ENCODE assay signal across 10 cellular contexts in genomic region chr7:138081868-138082267, GRCh38. TPM values are rescaled to one million over a fixed set of nuclear protein-coding genes. Genes with fewer than 3 reads are reported as not detected.
"Had no signal": no experiment of that assay in that cellular context is flagged by ENCODE, and none has a peak within 500 bp of the region (broad histone marks: within the 10 kb centered on the region; RNA-seq: fewer than 3 reads in every experiment).

No MANE protein-coding gene starts in this region.

- H2AFZ ChIP-seq: GM23248 had no signal

- H3K36me3 ChIP-seq: HAP-1 had no signal

- H3K9ac ChIP-seq: GM23248 had no signal

- H3K27ac Mint-ChIP-seq: HFFc6 had no signal

- FAIRE-seq: K562 had no signal

- H3K4me3 ChIP-seq: GM23248, HAP-1, K562 had no signal

- ATAC-seq: HCT116 had no signal

- H3K9me3 Mint-ChIP-seq: HFFc6 had no signal

- H3K4me1 ChIP-seq: HAP-1 had no signal

- H3K27ac ChIP-seq: GM23248, HL-60 had no signal

- H3K4me3 Mint-ChIP-seq: HFFc6 had no signal

- DNase-seq: GM23248, H7, HFFc6, IMR-90 had no signal

RNA-seq across cellular contexts. Expression of gene AKR1D1, which starts 5.6 kb away (rescaled TPM):
- total RNA-seq: GM23248, H4, H7, HT1080, IMR-90, K562 had no signal
- polyA plus RNA-seq: GM23248, IMR-90, K562 had no signal
